In the genomic region with DNA sequence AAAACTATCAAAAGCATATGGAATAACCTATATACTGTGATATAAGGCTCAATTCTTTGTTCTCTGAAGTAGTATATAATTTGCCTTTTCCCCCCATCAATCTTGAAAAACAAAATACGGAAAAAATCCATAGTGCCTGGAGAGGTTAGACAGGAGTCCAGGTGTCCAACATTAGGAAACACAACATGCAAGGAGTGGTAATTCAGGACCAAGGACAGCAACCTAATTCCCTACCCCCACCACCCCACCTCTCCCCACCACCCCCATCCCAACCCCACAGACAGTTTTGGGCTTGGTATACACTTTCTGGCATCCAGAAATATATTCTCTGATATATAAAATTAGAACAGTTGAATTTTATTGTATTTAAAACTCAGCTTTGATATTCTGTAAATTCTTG, we compare ENCODE assay signal across 22 cellular contexts. TPM values are rescaled to one million over a fixed set of nuclear protein-coding genes. Genes with fewer than 3 reads are reported as not detected.
DNase-seq lines count a peak whose midpoint lies in the region; ATAC-seq, FAIRE-seq and TF ChIP-seq lines count a peak whose summit lies in the region.
"Had no signal": no experiment of that assay in that cellular context is flagged by ENCODE, and none has a peak within 500 bp of the region (broad histone marks: within the 10 kb centered on the region; RNA-seq: fewer than 3 reads in every experiment).

No MANE protein-coding gene starts in this region.

- H3K27me3 Mint-ChIP-seq in stimulated activated naive B cell treated with anti-CD40 and anti-IgM and Interleukin-4, amounts not matched to agents 10 μg/mL and 1 μg/mL and 100 μg/mL, for 72 hours: peaks cover 5 to 6% of the 10 kb centered on the region in 2 donors
- no peaks in the 10 kb centered on the region for H3K27me3 Mint-ChIP-seq in endodermal cell (ENCODE audit: insufficient read depth)

- WGBS in A549 (ENCODE audit: missing lambda C conversion rate): 3% methylated on average over 1 of the region's 1 CpG
- 63 to 100% methylated on average over 1 of the region's 1 CpG for WGBS in endodermal cell (ENCODE audit: insufficient coverage in 1 of 2, insufficient read length in 1 of 2), 2 experiments

- no peaks in the 10 kb centered on the region for H3K4me1 Mint-ChIP-seq in stimulated activated naive B cell treated with anti-CD40 and anti-IgM and Interleukin-4, amounts not matched to agents 10 μg/mL and 1 μg/mL and 100 μg/mL, for 72 hours
- peaks cover 2% of the 10 kb centered on the region for H3K4me1 Mint-ChIP-seq in endodermal cell
- H3K4me1 Mint-ChIP-seq: CD4-positive, CD25-positive, alpha-beta regulatory T cell had no signal

- no peak overlapping the region for H3K27ac ChIP-seq in A549
- no peak overlapping the region for H3K27ac ChIP-seq in endodermal cell (ENCODE audit: low read depth, low read length)
- H3K27ac ChIP-seq: SJSA1 had no signal

- TF ChIP-seq CTCF in A549 (IDR thresholded peaks at IDR 0.05) (no peak), endodermal cell (conservative IDR thresholded peaks at IDR 0.05) (no peak)

- H3K36me3 ChIP-seq in H7 (replicated peaks; ENCODE audit: control insufficient read depth, insufficient read depth, low read length): no peaks in the 10 kb centered on the region
- no peaks in the 10 kb centered on the region for H3K36me3 ChIP-seq in endodermal cell (ENCODE audit: control insufficient read depth, insufficient read depth, low read length)
- H3K36me3 ChIP-seq: BE2C, SJSA1 had no signal

- H3K9ac ChIP-seq in endodermal cell (ENCODE audit: extremely low read depth, low read length, poor library complexity, severe bottlenecking): no peak overlapping the region

- CTCF ChIA-PET in A549 (lab: Yijun Ruan, JAX): no interaction called here

- H3K27me3 ChIP-seq in H7 (ENCODE audit: control insufficient read depth, insufficient read depth, low read length): no peaks in the 10 kb centered on the region
- H3K27me3 ChIP-seq in endodermal cell (ENCODE audit: control insufficient read depth, insufficient read depth, low read length, poor library complexity, severe bottlenecking): no peaks in the 10 kb centered on the region
- H3K27me3 ChIP-seq: BE2C, SJSA1 had no signal

- no peaks in the 10 kb centered on the region for H3K4me1 ChIP-seq in A549
- no peaks in the 10 kb centered on the region for H3K4me1 ChIP-seq in endodermal cell (ENCODE audit: control insufficient read depth, insufficient read depth, low read length)
- H3K4me1 ChIP-seq: BE2C, SJSA1 had no signal

- H3K9me3 ChIP-seq in A549 (no peaks in the 10 kb centered on the region), endodermal cell (ENCODE audit: control insufficient read depth, low read length) (no peaks in the 10 kb centered on the region)
- H3K9me3 ChIP-seq: BE2C, SJSA1 had no signal

- H3K4me3 ChIP-seq in A549 (no peak overlapping the region), H7 (ENCODE audit: insufficient read depth, low read depth, low read length) (no peak overlapping the region), endodermal cell (ENCODE audit: low read length) (no peak overlapping the region)
- H3K4me3 ChIP-seq: SJSA1 had no signal

- peaks cover 3% of the 10 kb centered on the region in 2 donors for H3K9me3 Mint-ChIP-seq in stimulated activated naive B cell treated with anti-CD40 and anti-IgM and Interleukin-4, amounts not matched to agents 10 μg/mL and 1 μg/mL and 100 μg/mL, for 72 hours
- no peaks in the 10 kb centered on the region for H3K9me3 Mint-ChIP-seq in endodermal cell

- H3K27ac Mint-ChIP-seq in stimulated activated naive B cell treated with anti-CD40 and anti-IgM and Interleukin-4, amounts not matched to agents 10 μg/mL and 1 μg/mL and 100 μg/mL, for 72 hours: no peak overlapping the region
- H3K27ac Mint-ChIP-seq in endodermal cell: no peak overlapping the region
- H3K27ac Mint-ChIP-seq: CD4-positive, CD25-positive, alpha-beta regulatory T cell had no signal

- H3K36me3 Mint-ChIP-seq in stimulated activated naive B cell treated with anti-CD40 and anti-IgM and Interleukin-4, amounts not matched to agents 10 μg/mL and 1 μg/mL and 100 μg/mL, for 72 hours: no peaks in the 10 kb centered on the region
- no peaks in the 10 kb centered on the region for H3K36me3 Mint-ChIP-seq in endodermal cell (ENCODE audit: low read depth)
- H3K36me3 Mint-ChIP-seq: CD4-positive, CD25-positive, alpha-beta regulatory T cell had no signal

- no peak for FAIRE-seq in A549 (lab: Jason Lieb, UNC)
- FAIRE-seq: GM12891 had no signal

- no peak for TF ChIP-seq POLR2A in A549 (IDR thresholded peaks at IDR 0.05; ENCODE audit: low read length)

- POLR2A ChIA-PET in A549 (lab: Yijun Ruan, JAX): no interaction called here

- TF ChIP-seq EP300 in A549 (IDR thresholded peaks at IDR 0.05): no peak

- DNase-seq in A549 (ENCODE audit: low read depth in 1 of 2, low spot score in 1 of 2) (no peak), H7 (peak; percentile 51), astrocyte of the hippocampus (ENCODE audit: low read depth, low spot score) (peak; percentile 7), left colon (no peak), endodermal cell (no peak), cardiac septum (ENCODE audit: low spot score) (no peak)
- DNase-seq in stimulated activated naive B cell treated with anti-CD40 and anti-IgM and Interleukin-4, amounts not matched to agents 10 μg/mL and 1 μg/mL and 100 μg/mL, for 72 hours: no peak
- DNase-seq: BE2C; CD4-positive, CD25-positive, alpha-beta regulatory T cell; DMS79 treated with DMSO at 0.1 percent for 48 hours; GOT3; KG1; NCI-H1105; NCI-H1694; NCI-H2081; NCI-H2171; NCI-H345; NCI-H524 had no signal

- TF ChIP-seq RAD21 in A549 (conservative IDR thresholded peaks at IDR 0.05 in 1 of 2, IDR thresholded peaks at IDR 0.05 in 1 of 2): no peak

- no peak overlapping the region for H3K4me3 Mint-ChIP-seq in stimulated activated naive B cell treated with anti-CD40 and anti-IgM and Interleukin-4, amounts not matched to agents 10 μg/mL and 1 μg/mL and 100 μg/mL, for 72 hours
- no peak overlapping the region for H3K4me3 Mint-ChIP-seq in endodermal cell
- H3K4me3 Mint-ChIP-seq: CD4-positive, CD25-positive, alpha-beta regulatory T cell had no signal

- H3K4me2 ChIP-seq in A549: no peak overlapping the region

- intact Hi-C loops in left colon (cut with DNase I, micrococcal nuclease) (no loop called here), cardiac septum (cut with DNase I) (no loop called here)

- ATAC-seq in A549 (no peak), left colon (peak; percentile 51), HG02678 (IDR thresholded peaks at IDR 0.05; ENCODE audit: unreplicated experiment) (no peak)
- no peak for ATAC-seq in stimulated activated naive B cell treated with anti-CD40 and anti-IgM and Interleukin-4, amounts not matched to agents 10 μg/mL and 1 μg/mL and 100 μg/mL, for 72 hours (replicated peaks)
- ATAC-seq: Right ventricle myocardium inferior had no signal

TF ChIP-seq in A549, 52 proteins besides CTCF, POLR2A, EP300 and RAD21:
- TF ChIP-seq, protein P1, sequence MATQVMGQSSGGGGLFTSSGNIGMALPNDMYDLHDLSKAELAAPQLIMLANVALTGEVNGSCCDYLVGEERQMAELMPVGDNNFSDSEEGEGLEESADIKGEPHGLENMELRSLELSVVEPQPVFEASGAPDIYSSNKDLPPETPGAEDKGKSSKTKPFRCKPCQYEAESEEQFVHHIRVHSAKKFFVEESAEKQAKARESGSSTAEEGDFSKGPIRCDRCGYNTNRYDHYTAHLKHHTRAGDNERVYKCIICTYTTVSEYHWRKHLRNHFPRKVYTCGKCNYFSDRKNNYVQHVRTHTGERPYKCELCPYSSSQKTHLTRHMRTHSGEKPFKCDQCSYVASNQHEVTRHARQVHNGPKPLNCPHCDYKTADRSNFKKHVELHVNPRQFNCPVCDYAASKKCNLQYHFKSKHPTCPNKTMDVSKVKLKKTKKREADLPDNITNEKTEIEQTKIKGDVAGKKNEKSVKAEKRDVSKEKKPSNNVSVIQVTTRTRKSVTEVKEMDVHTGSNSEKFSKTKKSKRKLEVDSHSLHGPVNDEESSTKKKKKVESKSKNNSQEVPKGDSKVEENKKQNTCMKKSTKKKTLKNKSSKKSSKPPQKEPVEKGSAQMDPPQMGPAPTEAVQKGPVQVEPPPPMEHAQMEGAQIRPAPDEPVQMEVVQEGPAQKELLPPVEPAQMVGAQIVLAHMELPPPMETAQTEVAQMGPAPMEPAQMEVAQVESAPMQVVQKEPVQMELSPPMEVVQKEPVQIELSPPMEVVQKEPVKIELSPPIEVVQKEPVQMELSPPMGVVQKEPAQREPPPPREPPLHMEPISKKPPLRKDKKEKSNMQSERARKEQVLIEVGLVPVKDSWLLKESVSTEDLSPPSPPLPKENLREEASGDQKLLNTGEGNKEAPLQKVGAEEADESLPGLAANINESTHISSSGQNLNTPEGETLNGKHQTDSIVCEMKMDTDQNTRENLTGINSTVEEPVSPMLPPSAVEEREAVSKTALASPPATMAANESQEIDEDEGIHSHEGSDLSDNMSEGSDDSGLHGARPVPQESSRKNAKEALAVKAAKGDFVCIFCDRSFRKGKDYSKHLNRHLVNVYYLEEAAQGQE (IDR thresholded peaks at IDR 0.05): peak; percentile 68; the same call in 1 of the 2 replicates
- TF ChIP-seq RARB (CRISPR knock-in tag; IDR thresholded peaks at IDR 0.05) (no peak), CHD2 (IDR thresholded peaks at IDR 0.05; ENCODE audit: low read length, partially characterized antibody) (no peak)

RNA-seq across cellular contexts. Expression of a gene that starts 55.1 kb away (rescaled TPM):
- polyA plus RNA-seq in A549 (2011; rRNA removed) (30.2 and 30.5 TPM in 2 replicates), A549 (2017; fragmentation: RNase III; extraction: RNeasy Plus Mini Kit Qiagen cat#74134 plus additional on column Dnase treatment) (12.7 to 15.3 TPM (median 13.0 TPM) in 3 replicates)
- 15.8 and 15.9 TPM in 2 replicates for polyA plus RNA-seq in A549 (2012; cell fraction: cytosol; rRNA removed)
- polyA plus RNA-seq in A549 (2012; cell fraction: nucleus; rRNA removed): 6.2 and 12.3 TPM in 2 replicates
- polyA minus RNA-seq in A549 (2011; rRNA and poly(A)+ RNA removed): 12.6 and 13.6 TPM in 2 replicates
- 26.5 and 29.1 TPM in 2 replicates for total RNA-seq in H7 (2014; rRNA removed; shearing (Covaris generic))
- total RNA-seq in left colon (10 to 100 TPM; 17.2 to 18.9 TPM), endodermal cell (10 to 100 TPM; 20.7 to 22.8 TPM), cardiac septum (18.6 TPM)
- polyA plus RNA-seq in endodermal cell (2013, experiment 1 of 2): 24.3 TPM
- 17.2 TPM for polyA plus RNA-seq in endodermal cell (2013, experiment 2 of 2)

Comparison
In these comparisons a context has a peak if more than half of its experiments do, and no peak if none do; other contexts are left out.
1. DNase-seq: peak in H7 (single experiment) and astrocyte of the hippocampus (single experiment); none in A549 (0 of 2), left colon (0 of 2), stimulated activated naive B cell treated with anti-CD40 and anti-IgM and Interleukin-4, amounts not matched to agents 10 μg/mL and 1 μg/mL and 100 μg/mL, for 72 hours (single experiment), endodermal cell (single experiment) and cardiac septum (single experiment).